Comparison of ENCODE assay signal across 8 cellular contexts in genomic region chr16:22195445-22195694, GRCh38. TPM values are rescaled to one million over a fixed set of nuclear protein-coding genes. Genes with fewer than 3 reads are reported as not detected.
DNase-seq lines count a peak whose midpoint lies in the region; ATAC-seq and TF ChIP-seq lines count a peak whose summit lies in the region.

No MANE protein-coding gene starts in this region.

- no peaks in the 10 kb centered on the region for H4K20me1 ChIP-seq in DOHH2 (ENCODE audit: control insufficient read depth, insufficient read depth, low read depth, low read length)

- H3F3A ChIP-seq in DOHH2 (ENCODE audit: control insufficient read depth, insufficient read depth) = peaks cover 12% of the 10 kb centered on the region; the same call in 1 of the 2 replicates

- no peaks in the 10 kb centered on the region for H3K9me2 ChIP-seq in DOHH2 (replicated peaks; ENCODE audit: control insufficient read depth, low read length)

- TF ChIP-seq CTCF in DOHH2 (IDR thresholded peaks at IDR 0.05; ENCODE audit: low read depth, low read length, poor library complexity, severe bottlenecking) = no peak
- TF ChIP-seq CTCF in esophagus squamous epithelium (IDR thresholded peaks at IDR 0.05) = no peak
- no peak for TF ChIP-seq CTCF in progenitor cell of endocrine pancreas (IDR thresholded peaks at IDR 0.05; ENCODE audit: unreplicated experiment)

- H3K36me3 ChIP-seq in DOHH2 (ENCODE audit: control insufficient read depth, low read length) (no peaks in the 10 kb centered on the region), SK-N-MC (ENCODE audit: insufficient read depth, low read length) (no peaks in the 10 kb centered on the region), esophagus squamous epithelium (no peaks in the 10 kb centered on the region)

- DNase-seq in SK-N-MC (ENCODE audit: low read depth, low spot score) (no peak), esophagus squamous epithelium (lab: John Stamatoyannopoulos, UW) (no peak), progenitor cell of endocrine pancreas (ENCODE audit: low spot score, unreplicated experiment) (no peak), NCI-H2171 (lab: John Stamatoyannopoulos, UW) (no peak)

- intact Hi-C loops in esophagus squamous epithelium (cut with DNase I) = no loop called here

- H3K9me3 ChIP-seq in DOHH2 (ENCODE audit: control insufficient read depth, insufficient read depth, low read length) (no peaks in the 10 kb centered on the region), SK-N-MC (ENCODE audit: low read depth, low read length) (no peaks in the 10 kb centered on the region), esophagus squamous epithelium (no peaks in the 10 kb centered on the region)

- H3K27ac Mint-ChIP-seq in progenitor cell of endocrine pancreas = peak overlapping the region; percentile 100

- H3K27me3 Mint-ChIP-seq in progenitor cell of endocrine pancreas = peaks cover 9% of the 10 kb centered on the region

- H3K9me3 Mint-ChIP-seq in progenitor cell of endocrine pancreas (ENCODE audit: low read depth) = no peaks in the 10 kb centered on the region

- H3K27ac ChIP-seq in DOHH2 (ENCODE audit: low read depth, low read length) (no peak overlapping the region), SK-N-MC (peak overlapping the region; percentile 35; the same call in 1 of the 2 replicates), esophagus squamous epithelium (peak overlapping the region; percentile 67 to 99 (median 81))

- no peak for TF ChIP-seq POLR2A in esophagus squamous epithelium (IDR thresholded peaks at IDR 0.05)

- H3K9ac ChIP-seq in SK-N-MC (ENCODE audit: insufficient read length) = no peak overlapping the region

- peak overlapping the region; percentile 85 for H3K4me3 Mint-ChIP-seq in progenitor cell of endocrine pancreas (ENCODE audit: low read depth)

- no peaks in the 10 kb centered on the region for H3K79me2 ChIP-seq in DOHH2 (ENCODE audit: control insufficient read depth, low read length)

- H3K27me3 ChIP-seq in DOHH2 (ENCODE audit: control insufficient read depth, low read length) (no peaks in the 10 kb centered on the region), esophagus squamous epithelium (no peaks in the 10 kb centered on the region)

- peak overlapping the region; percentile 61 for H3K4me2 ChIP-seq in DOHH2 (ENCODE audit: low read length)

- H3K4me1 ChIP-seq in DOHH2 (ENCODE audit: control insufficient read depth, low read length) = peaks cover 42% of the 10 kb centered on the region
- peaks cover 24 to 67% (median 41%) of the 10 kb centered on the region in 3 donors for H3K4me1 ChIP-seq in esophagus squamous epithelium

- H3K4me1 Mint-ChIP-seq in progenitor cell of endocrine pancreas (ENCODE audit: low read depth) = peaks cover 5% of the 10 kb centered on the region

- ATAC-seq in HG03045 (IDR thresholded peaks at IDR 0.05; ENCODE audit: unreplicated experiment) (no peak), GM21360 (IDR thresholded peaks at IDR 0.05; ENCODE audit: unreplicated experiment) (no peak), HG03139 (IDR thresholded peaks at IDR 0.05; ENCODE audit: unreplicated experiment) (no peak)

- H3K4me3 ChIP-seq in DOHH2 (ENCODE audit: low read length) (peak overlapping the region; percentile 78), SK-N-MC (peak overlapping the region; percentile 84), esophagus squamous epithelium (peak overlapping the region in 1 of 4 donors; percentile 53)

- peaks cover 2% of the 10 kb centered on the region for H3K36me3 Mint-ChIP-seq in progenitor cell of endocrine pancreas (ENCODE audit: insufficient read depth)

RNA-seq across cellular contexts. Expression of gene EEF2K, which starts 10.7 kb away (rescaled TPM):
- total RNA-seq in esophagus squamous epithelium (10 to 100 TPM; 10.6 to 26.9 (median 16.2) TPM), progenitor cell of endocrine pancreas (15.4 TPM in 2 replicates)

RNA-seq across cellular contexts. Expression of gene SDR42E2, which starts 33.1 kb away (rescaled TPM):
- total RNA-seq in esophagus squamous epithelium (not detected), progenitor cell of endocrine pancreas (not detected in 2 replicates)
